Comparison of ENCODE assay signal across 21 cellular contexts in genomic region chr20:24954151-24954550, GRCh38. TPM values are rescaled to one million over a fixed set of nuclear protein-coding genes. Genes with fewer than 3 reads are reported as not detected.
DNase-seq lines count a peak whose midpoint lies in the region; ATAC-seq and TF ChIP-seq lines count a peak whose summit lies in the region.
"Had no signal": no experiment of that assay in that cellular context is flagged by ENCODE, and none has a peak within 500 bp of the region (broad histone marks: within the 10 kb centered on the region; RNA-seq: fewer than 3 reads in every experiment).

No MANE protein-coding gene starts in this region.

- H3K4me1 Mint-ChIP-seq in CD4-positive, alpha-beta T cell (ENCODE audit: low read depth), result peaks cover 20% of the 10 kb centered on the region
- H3K4me1 Mint-ChIP-seq in activated T-helper 1 cell treated with anti-CD3 and anti-CD28 coated beads, Interleukin-12 subunit alpha, Interleukin-12 subunit beta, Interleukin-2, Interleukin-4 antibody, amounts not matched to agents 30 ng/mL and 10 ng/mL and 1 ng/mL, durations not matched to agents 14 hours and 24 hours and 36 hours (ENCODE audit: low read depth), result peaks cover 49% of the 10 kb centered on the region
- H3K4me1 Mint-ChIP-seq in natural killer cell, result peaks cover 74 to 94% of the 10 kb centered on the region in 2 donors
- H3K4me1 Mint-ChIP-seq: nephron had no signal

- POLR2A ChIA-PET in CD4-positive, alpha-beta T cell (lab: Charles Lee), result no interaction called here

- H3K27me3 Mint-ChIP-seq in CD4-positive, alpha-beta T cell, result no peaks in the 10 kb centered on the region
- no peaks in the 10 kb centered on the region for H3K27me3 Mint-ChIP-seq in activated T-helper 1 cell treated with anti-CD3 and anti-CD28 coated beads, Interleukin-12 subunit alpha, Interleukin-12 subunit beta, Interleukin-2, Interleukin-4 antibody, amounts not matched to agents 30 ng/mL and 10 ng/mL and 1 ng/mL, durations not matched to agents 14 hours and 24 hours and 36 hours (ENCODE audit: insufficient read depth)
- no peaks in the 10 kb centered on the region for H3K27me3 Mint-ChIP-seq in natural killer cell (ENCODE audit: low read depth in 2 of 2)

- TF ChIP-seq CTCF in CD4-positive, alpha-beta T cell (IDR thresholded peaks at IDR 0.05), result no peak
- TF ChIP-seq CTCF in natural killer cell (IDR thresholded peaks at IDR 0.05), result no peak

- H3K9me3 ChIP-seq in CD4-positive, alpha-beta T cell (ENCODE audit: control insufficient read depth, low read length), result no peaks in the 10 kb centered on the region
- H3K9me3 ChIP-seq: SK-N-SH, thoracic aorta had no signal

- CTCF ChIA-PET in CD4-positive, alpha-beta T cell (lab: Charles Lee), result no interaction called here

- H3K27me3 ChIP-seq in CD4-positive, alpha-beta T cell (ENCODE audit: control insufficient read depth, insufficient read depth, low read length), result no peaks in the 10 kb centered on the region
- H3K27me3 ChIP-seq: foreskin keratinocyte had no signal

- intact Hi-C loops in CD4-positive, alpha-beta T cell (cut with DNase I, micrococcal nuclease), result no loop called here
- intact Hi-C loops in activated T-helper 1 cell treated with anti-CD3 and anti-CD28 coated beads, Interleukin-12 subunit alpha, Interleukin-12 subunit beta, Interleukin-2, Interleukin-4 antibody, amounts not matched to agents 30 ng/mL and 10 ng/mL and 1 ng/mL, durations not matched to agents 14 hours and 24 hours and 36 hours (cut with micrococcal nuclease), result no loop called here
- intact Hi-C loops in natural killer cell (cut with micrococcal nuclease), result loop anchor here (10.0 kb wide), 3 partner anchors 809 to 1589 kb away; partner anchors contain the start of gene GZF1

- H3K36me3 Mint-ChIP-seq in CD4-positive, alpha-beta T cell (ENCODE audit: low read depth), result peaks cover 15% of the 10 kb centered on the region
- peaks cover 59% of the 10 kb centered on the region for H3K36me3 Mint-ChIP-seq in activated T-helper 1 cell treated with anti-CD3 and anti-CD28 coated beads, Interleukin-12 subunit alpha, Interleukin-12 subunit beta, Interleukin-2, Interleukin-4 antibody, amounts not matched to agents 30 ng/mL and 10 ng/mL and 1 ng/mL, durations not matched to agents 14 hours and 24 hours and 36 hours (ENCODE audit: low read depth)
- H3K36me3 Mint-ChIP-seq in natural killer cell, result no peaks in the 10 kb centered on the region

- no peak overlapping the region for H3K27ac ChIP-seq in CD4-positive, alpha-beta T cell (ENCODE audit: low read depth, low read length)
- H3K27ac ChIP-seq: foreskin keratinocyte, PC-9, thoracic aorta had no signal

- no peak for ATAC-seq in CD4-positive, alpha-beta T cell (ENCODE audit: poor library complexity)
- no peak for ATAC-seq in natural killer cell
- no peak for ATAC-seq in HG02623 (IDR thresholded peaks at IDR 0.05; ENCODE audit: unreplicated experiment)
- ATAC-seq: foreskin keratinocyte, left ventricle myocardium superior had no signal

- H3K4me3 Mint-ChIP-seq in CD4-positive, alpha-beta T cell, result no peak overlapping the region
- peak overlapping the region; percentile 39 for H3K4me3 Mint-ChIP-seq in activated T-helper 1 cell treated with anti-CD3 and anti-CD28 coated beads, Interleukin-12 subunit alpha, Interleukin-12 subunit beta, Interleukin-2, Interleukin-4 antibody, amounts not matched to agents 30 ng/mL and 10 ng/mL and 1 ng/mL, durations not matched to agents 14 hours and 24 hours and 36 hours
- peak overlapping the region; percentile 89 for H3K4me3 Mint-ChIP-seq in natural killer cell
- H3K4me3 Mint-ChIP-seq: nephron had no signal

- peak; percentile 6 for DNase-seq in NCI-H2107 treated with DMSO at 0.1 percent for 48 hours (lab: John Stamatoyannopoulos, UW; ENCODE audit: unreplicated experiment)
- DNase-seq in NCI-H2107 (lab: John Stamatoyannopoulos, UW), result no peak
- DNase-seq in CD4-positive, alpha-beta T cell, result no peak
- DNase-seq in activated T-helper 1 cell treated with anti-CD3 and anti-CD28 coated beads, Interleukin-12 subunit alpha, Interleukin-12 subunit beta, Interleukin-2, Interleukin-4 antibody, amounts not matched to agents 30 ng/mL and 10 ng/mL and 1 ng/mL, durations not matched to agents 14 hours and 24 hours and 36 hours (ENCODE audit: low spot score), result no peak
- DNase-seq in natural killer cell, result no peak
- DNase-seq in pons (ENCODE audit: low spot score), result no peak
- no peak for DNase-seq in NAMALWA (ENCODE audit: low spot score)
- DNase-seq: EL, foreskin keratinocyte, left ventricle myocardium superior, NCI-H187, NCI-H526, PC-9, SK-N-SH had no signal

- peak overlapping the region; percentile 42 for H3K27ac Mint-ChIP-seq in CD4-positive, alpha-beta T cell
- peak overlapping the region; percentile 67 for H3K27ac Mint-ChIP-seq in activated T-helper 1 cell treated with anti-CD3 and anti-CD28 coated beads, Interleukin-12 subunit alpha, Interleukin-12 subunit beta, Interleukin-2, Interleukin-4 antibody, amounts not matched to agents 30 ng/mL and 10 ng/mL and 1 ng/mL, durations not matched to agents 14 hours and 24 hours and 36 hours
- peak overlapping the region; percentile 98 to 100 for H3K27ac Mint-ChIP-seq in natural killer cell
- H3K27ac Mint-ChIP-seq: nephron had no signal

- no peaks in the 10 kb centered on the region for H3K9me3 Mint-ChIP-seq in CD4-positive, alpha-beta T cell
- H3K9me3 Mint-ChIP-seq in activated T-helper 1 cell treated with anti-CD3 and anti-CD28 coated beads, Interleukin-12 subunit alpha, Interleukin-12 subunit beta, Interleukin-2, Interleukin-4 antibody, amounts not matched to agents 30 ng/mL and 10 ng/mL and 1 ng/mL, durations not matched to agents 14 hours and 24 hours and 36 hours, result no peaks in the 10 kb centered on the region
- no peaks in the 10 kb centered on the region for H3K9me3 Mint-ChIP-seq in natural killer cell
- H3K9me3 Mint-ChIP-seq: nephron had no signal

RNA-seq across cellular contexts. Expression of gene CST7, which starts 5.1 kb away (rescaled TPM):
- 1 to 10 TPM; 3.2 to 4.4 TPM for total RNA-seq in CD4-positive, alpha-beta T cell
- total RNA-seq in activated T-helper 1 cell treated with anti-CD3 and anti-CD28 coated beads, Interleukin-12 subunit alpha, Interleukin-12 subunit beta, Interleukin-2, Interleukin-4 antibody, amounts not matched to agents 30 ng/mL and 10 ng/mL and 1 ng/mL, durations not matched to agents 14 hours and 24 hours and 36 hours, result 127 and 133 TPM in 2 replicates
- total RNA-seq in natural killer cell, result 100 to 1,000 TPM; 590 to 700 (median 619) TPM
- total RNA-seq: A172, endothelial cell of umbilical vein, foreskin keratinocyte, HT-29, PC-9, renal cortical epithelial cell had no signal

RNA-seq across cellular contexts. Expression of gene APMAP, which starts 38.4 kb away (rescaled TPM):
- total RNA-seq in CD4-positive, alpha-beta T cell, result 10 to 100 TPM in 1 of 2 experiments, 1 to 10 TPM in 1; 9.5 to 11.3 TPM
- total RNA-seq in activated T-helper 1 cell treated with anti-CD3 and anti-CD28 coated beads, Interleukin-12 subunit alpha, Interleukin-12 subunit beta, Interleukin-2, Interleukin-4 antibody, amounts not matched to agents 30 ng/mL and 10 ng/mL and 1 ng/mL, durations not matched to agents 14 hours and 24 hours and 36 hours, result 57.7 and 58.7 TPM in 2 replicates
- total RNA-seq in natural killer cell, result 100 to 1,000 TPM; 205 to 212 (median 207) TPM

Comparison
In these comparisons a context has a peak if more than half of its experiments do, and no peak if none do; other contexts are left out.
1. H3K27ac Mint-ChIP-seq: peak in every context shown above with its lines; median percentile 99 in natural killer cell; 67 in activated T-helper 1 cell treated with anti-CD3 and anti-CD28 coated beads, Interleukin-12 subunit alpha, Interleukin-12 subunit beta, Interleukin-2, Interleukin-4 antibody, amounts not matched to agents 30 ng/mL and 10 ng/mL and 1 ng/mL, durations not matched to agents 14 hours and 24 hours and 36 hours; 42 in CD4-positive, alpha-beta T cell.
2. RNA of gene CST7, which starts 5.1 kb away (total RNA-seq): 590 to 700 TPM in natural killer cell and 127 to 133 TPM in activated T-helper 1 cell treated with anti-CD3 and anti-CD28 coated beads, Interleukin-12 subunit alpha, Interleukin-12 subunit beta, Interleukin-2, Interleukin-4 antibody, amounts not matched to agents 30 ng/mL and 10 ng/mL and 1 ng/mL, durations not matched to agents 14 hours and 24 hours and 36 hours; 3.2 to 4.4 TPM in CD4-positive, alpha-beta T cell; every median in the first group is over 10 times any median in the second.